In genomic region chr9:113577525-113578261, GRCh38 we compare ENCODE assay signal across 1 cellular context.
TF ChIP-seq lines count a peak whose summit lies in the region.

No MANE protein-coding gene starts in this region.

TF ChIP-seq in K562, 482 proteins besides CTCF, POLR2A, EP300 and RAD21 (continued from another document):
- TF ChIP-seq CREB5 (CRISPR knock-in tag; IDR thresholded peaks at IDR 0.05): no peak
- TF ChIP-seq GATA2 (CRISPR knock-in tag; IDR thresholded peaks at IDR 0.05): peak; percentile 67
- TF ChIP-seq ZBTB34 (CRISPR knock-in tag; IDR thresholded peaks at IDR 0.05): no peak
- TF ChIP-seq RB1 (IDR thresholded peaks at IDR 0.05; ENCODE audit: low read depth): no peak
- no peak for TF ChIP-seq NRF1 (conservative IDR thresholded peaks at IDR 0.05 in 1 of 2, IDR thresholded peaks at IDR 0.05 in 1 of 2)
